ENCODE assay signal across 16 cellular contexts in genomic region chr7:46695045-46695708, GRCh38.
A peak's percentile ranks its signal among the peaks of the same experiment; 100 is the strongest.
DNase-seq lines count a peak whose midpoint lies in the region; ATAC-seq and TF ChIP-seq lines count a peak whose summit lies in the region.
"Had no signal": no experiment of that assay in that cellular context is flagged by ENCODE, and none has a peak within 500 bp of the region (broad histone marks: within the 10 kb centered on the region; RNA-seq: fewer than 3 reads in every experiment).

No MANE protein-coding gene starts in this region.

- no peaks in the 10 kb centered on the region for H3K27me3 Mint-ChIP-seq in CD4-positive, alpha-beta T cell
- H3K27me3 Mint-ChIP-seq: activated CD4-positive, alpha-beta memory T cell treated with anti-CD3 and anti-CD28 coated beads, Interleukin-2, amount 10 ng/mL, durations not matched to agents 7 days and 5 days had no signal

- no peak for ATAC-seq in CD4-positive, alpha-beta T cell (ENCODE audit: poor library complexity)

- no peaks in the 10 kb centered on the region for H3K36me3 Mint-ChIP-seq in CD4-positive, alpha-beta T cell (ENCODE audit: low read depth)

- CTCF ChIA-PET in CD4-positive, alpha-beta T cell (lab: Charles Lee) = no interaction called here

- POLR2A ChIA-PET in CD4-positive, alpha-beta T cell (lab: Charles Lee) = no interaction called here

- H3K9me3 ChIP-seq in muscle layer of duodenum (ENCODE audit: control insufficient read depth in 1 of 2, low read length in 2 of 2) = peaks cover 0 to 9% of the 10 kb centered on the region in 2 donors
- no peaks in the 10 kb centered on the region for H3K9me3 ChIP-seq in CD4-positive, alpha-beta T cell (ENCODE audit: control insufficient read depth, low read length)

- peak; percentile 43 for TF ChIP-seq CTCF in choroid plexus epithelial cell (conservative IDR thresholded peaks at IDR 0.05; ENCODE audit: low read depth, low read length)
- TF ChIP-seq CTCF in CD4-positive, alpha-beta T cell (IDR thresholded peaks at IDR 0.05) = no peak

- H3K4me1 Mint-ChIP-seq in CD4-positive, alpha-beta T cell (ENCODE audit: low read depth) = no peaks in the 10 kb centered on the region
- H3K4me1 Mint-ChIP-seq: activated CD4-positive, alpha-beta memory T cell treated with anti-CD3 and anti-CD28 coated beads, Interleukin-2, amount 10 ng/mL, durations not matched to agents 7 days and 5 days had no signal

- DNase-seq in DMS53 treated with DMSO at 0.1 percent for 48 hours (lab: John Stamatoyannopoulos, UW; ENCODE audit: unreplicated experiment) = peak; percentile 84
- peak; percentile 12 for DNase-seq in HuH-7 (ENCODE audit: low spot score)
- DNase-seq in choroid plexus epithelial cell (ENCODE audit: low read depth) = peak; percentile 45
- DNase-seq in activated CD4-positive, alpha-beta T cell treated with anti-CD3 and anti-CD28 coated beads for 1 hour = no peak
- no peak for DNase-seq in NCI-H345 (lab: John Stamatoyannopoulos, UW)
- DNase-seq in CD4-positive, alpha-beta T cell = no peak
- DNase-seq in H4 (ENCODE audit: low spot score) = no peak
- DNase-seq: activated CD4-positive, alpha-beta memory T cell treated with anti-CD3 and anti-CD28 coated beads, Interleukin-2, amount 10 ng/mL, durations not matched to agents 7 days and 5 days; activated effector memory CD4-positive, alpha-beta T cell treated with anti-CD3 and anti-CD28 coated beads, Interleukin-2, amount 50 U/mL, for 16 hours; caudate nucleus; GF-D8; NCI-H2171; stimulated activated CD4-positive, alpha-beta T cell treated with anti-CD3 and anti-CD28 coated beads, Interleukin-4, amount 100 ng/mL, for 1 hour; stimulated activated naive CD4-positive, alpha-beta T cell treated with Interleukin-2 at 50 U/mL for 16 hours had no signal

- H3K4me3 Mint-ChIP-seq in CD4-positive, alpha-beta T cell = no peak overlapping the region
- H3K4me3 Mint-ChIP-seq: activated CD4-positive, alpha-beta memory T cell treated with anti-CD3 and anti-CD28 coated beads, Interleukin-2, amount 10 ng/mL, durations not matched to agents 7 days and 5 days had no signal

- H3K27ac ChIP-seq in muscle layer of duodenum (ENCODE audit: low read length) = peak overlapping the region; percentile 17
- no peak overlapping the region for H3K27ac ChIP-seq in CD4-positive, alpha-beta T cell (ENCODE audit: low read depth, low read length)
- H3K27ac ChIP-seq: C4-2B had no signal

- H3K36me3 ChIP-seq in muscle layer of duodenum (ENCODE audit: control insufficient read depth in 1 of 2, insufficient read depth in 2 of 2, low read length in 2 of 2) = no peaks in the 10 kb centered on the region

- intact Hi-C loops in CD4-positive, alpha-beta T cell (cut with DNase I, micrococcal nuclease) = loop anchor here in 1 of 2 experiments (10.0 kb wide), 1 partner anchor 60 kb away; no protein-coding TSS in a partner anchor

- H3K4me3 ChIP-seq in choroid plexus epithelial cell (ENCODE audit: low read depth, low read length) (no peak overlapping the region), muscle layer of duodenum (ENCODE audit: low read depth in 1 of 2, low read length in 2 of 2) (no peak overlapping the region)

- no peaks in the 10 kb centered on the region for H3K4me1 ChIP-seq in muscle layer of duodenum (ENCODE audit: control insufficient read depth in 1 of 2, insufficient read depth in 2 of 2, low read length in 2 of 2)

- H3K27me3 ChIP-seq in muscle layer of duodenum (ENCODE audit: low read depth, low read length) = no peaks in the 10 kb centered on the region
- no peaks in the 10 kb centered on the region for H3K27me3 ChIP-seq in CD4-positive, alpha-beta T cell (ENCODE audit: control insufficient read depth, insufficient read depth, low read length)

- H3K9me3 Mint-ChIP-seq in CD4-positive, alpha-beta T cell = peaks cover 5% of the 10 kb centered on the region

- no peak overlapping the region for H3K27ac Mint-ChIP-seq in CD4-positive, alpha-beta T cell
- H3K27ac Mint-ChIP-seq: activated CD4-positive, alpha-beta memory T cell treated with anti-CD3 and anti-CD28 coated beads, Interleukin-2, amount 10 ng/mL, durations not matched to agents 7 days and 5 days had no signal

Comparison
In these comparisons a context has a peak if more than half of its experiments do, and no peak if none do; other contexts are left out.
1. DNase-seq: peak in DMS53 treated with DMSO at 0.1 percent for 48 hours (single experiment), HuH-7 (single experiment) and choroid plexus epithelial cell (single experiment); none in activated CD4-positive, alpha-beta T cell treated with anti-CD3 and anti-CD28 coated beads for 1 hour (single experiment), NCI-H345 (single experiment), CD4-positive, alpha-beta T cell (0 of 10) and H4 (single experiment).